Comparison of ENCODE assay signal across 13 cellular contexts in genomic region chr13:78341032-78341431, GRCh38.
DNase-seq lines count a peak whose midpoint lies in the region; ATAC-seq and TF ChIP-seq lines count a peak whose summit lies in the region.
"Had no signal": no experiment of that assay in that cellular context is flagged by ENCODE, and none has a peak within 500 bp of the region (broad histone marks: within the 10 kb centered on the region; RNA-seq: fewer than 3 reads in every experiment).

No MANE protein-coding gene starts in this region.

- TF ChIP-seq CTCF in ovary (IDR thresholded peaks at IDR 0.05) (no peak), body of pancreas (IDR thresholded peaks at IDR 0.05) (no peak)

- H3K9me3 ChIP-seq in ovary (no peaks in the 10 kb centered on the region), body of pancreas (no peaks in the 10 kb centered on the region)
- H3K9me3 ChIP-seq: colonic mucosa had no signal

- H3K36me3 ChIP-seq in ovary: no peaks in the 10 kb centered on the region
- no peaks in the 10 kb centered on the region for H3K36me3 ChIP-seq in body of pancreas (replicated peaks in 1 of 2; ENCODE audit: insufficient read depth in 1 of 2, low read depth in 2 of 2)
- H3K36me3 ChIP-seq: colonic mucosa had no signal

- TF ChIP-seq POLR2A in ovary (IDR thresholded peaks at IDR 0.05) (no peak), body of pancreas (IDR thresholded peaks at IDR 0.05) (no peak)

- ATAC-seq in GM18499 (IDR thresholded peaks at IDR 0.05; ENCODE audit: insufficient read depth, unreplicated experiment): peak; percentile 95
- ATAC-seq in GM19455 (IDR thresholded peaks at IDR 0.05; ENCODE audit: unreplicated experiment): peak; percentile 94
- peak; percentile 63 for ATAC-seq in HG02759 (IDR thresholded peaks at IDR 0.05; ENCODE audit: unreplicated experiment)
- ATAC-seq in HG03457 (IDR thresholded peaks at IDR 0.05; ENCODE audit: unreplicated experiment): peak; percentile 75
- no peak for ATAC-seq in body of pancreas
- ATAC-seq: PC-3 had no signal

- H3K27ac ChIP-seq in ovary (no peak overlapping the region), body of pancreas (no peak overlapping the region)
- H3K27ac ChIP-seq: colonic mucosa had no signal

- H3K4me1 ChIP-seq in ovary (ENCODE audit: insufficient read depth): no peaks in the 10 kb centered on the region
- H3K4me1 ChIP-seq in body of pancreas: no peaks in the 10 kb centered on the region
- H3K4me1 ChIP-seq: colonic mucosa had no signal

- H3K4me3 ChIP-seq in ovary: no peak overlapping the region
- no peak overlapping the region for H3K4me3 ChIP-seq in body of pancreas
- H3K4me3 ChIP-seq: colonic mucosa had no signal

- intact Hi-C loops in ovary (cut with DNase I) (no loop called here), posterior cingulate gyrus (cut with DNase I) (no loop called here), body of pancreas (cut with DNase I) (no loop called here)

- DNase-seq in ovary (no peak), posterior cingulate gyrus (no peak), body of pancreas (no peak)
- no peak for DNase-seq in activated naive CD4-positive, alpha-beta T cell treated with anti-CD3 and anti-CD28 coated beads, Interleukin-2, amount 50 U/mL, for 16 hours
- DNase-seq: activated CD4-positive, CD25-positive, alpha-beta regulatory T cell treated with anti-CD3 and anti-CD28 coated beads, Interleukin-2, amount 50 U/mL, for 72 hours; amygdala; colonic mucosa; DMS153; PC-3 had no signal

- no peaks in the 10 kb centered on the region for H3K27me3 ChIP-seq in ovary
- no peaks in the 10 kb centered on the region for H3K27me3 ChIP-seq in body of pancreas
- H3K27me3 ChIP-seq: colonic mucosa had no signal

- no peak for TF ChIP-seq EP300 in ovary (IDR thresholded peaks at IDR 0.05)

- WGBS in ovary, 3 donors: 46 to 56% (median 52%) methylated on average over 2 of the region's 2 CpGs
- 23 to 42% methylated on average over 2 of the region's 2 CpGs for WGBS in body of pancreas, 2 donors
